Comparison of ENCODE assay signal across 13 cellular contexts in the genomic region with DNA sequence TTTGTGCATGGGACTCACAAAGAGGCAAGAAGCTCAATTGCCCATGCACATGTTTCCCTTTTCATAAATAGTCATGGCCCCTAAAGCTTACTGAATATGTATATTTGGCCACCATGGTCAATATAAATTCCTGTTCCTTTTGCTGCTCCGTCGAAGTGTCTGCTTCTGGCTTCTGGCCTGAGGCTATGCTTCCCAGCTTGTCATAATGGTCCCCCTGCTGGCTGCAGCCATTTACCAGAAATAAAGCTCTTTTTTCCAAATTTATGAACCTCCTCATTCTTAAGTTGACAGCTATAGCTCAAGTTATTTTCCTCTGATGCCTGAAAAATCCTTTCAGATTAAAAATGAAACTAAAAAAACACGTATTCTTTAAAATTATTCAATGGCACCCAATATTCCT.
DNase-seq lines count a peak whose midpoint lies in the region; TF ChIP-seq lines count a peak whose summit lies in the region.
"Had no signal": no experiment of that assay in that cellular context is flagged by ENCODE, and none has a peak within 500 bp of the region (broad histone marks: within the 10 kb centered on the region; RNA-seq: fewer than 3 reads in every experiment).

No MANE protein-coding gene starts in this region.

- POLR2A ChIA-PET in A673 (lab: Charles Lee; ENCODE audit: low non-redundant PET) (no interaction called here), OCI-LY7 (lab: Charles Lee) (no interaction called here)

- DNase-seq in A673 (ENCODE audit: low spot score) (peak; percentile 27), OCI-LY7 (ENCODE audit: low spot score) (no peak), chondrocyte (ENCODE audit: low spot score) (no peak), anterior cingulate cortex (lab: John Stamatoyannopoulos, UW) (no peak), HK-2 (ENCODE audit: unreplicated experiment) (no peak), NOMO-1 treated with DMSO at 0.1 percent for 48 hours (lab: John Stamatoyannopoulos, UW; ENCODE audit: unreplicated experiment) (no peak)
- no peak for DNase-seq in stimulated activated CD4-positive, alpha-beta T cell treated with anti-CD3 and anti-CD28 coated beads, Interleukin-4, amount 100 ng/mL, for 4 hours
- DNase-seq: activated CD8-positive, alpha-beta T cell treated with anti-CD3 and anti-CD28 coated beads, Interleukin-2, amount 10 ng/mL, durations not matched to agents 7 days and 5 days; activated naive CD8-positive, alpha-beta T cell treated with anti-CD3 and anti-CD28 coated beads, Interleukin-2, amount 50 U/mL, for 24 hours; effector CD8-positive, alpha-beta T cell; NCI-H2081 treated with DMSO at 0.1 percent for 48 hours; stimulated activated naive CD4-positive, alpha-beta T cell treated with Interleukin-2 at 50 U/mL for 16 hours had no signal

- H3K9me2 ChIP-seq in OCI-LY7 (ENCODE audit: insufficient read depth, low read length) = no peaks in the 10 kb centered on the region

- H3K9me3 ChIP-seq in A673 (ENCODE audit: low read depth, low read length, poor library complexity, severe bottlenecking) (no peaks in the 10 kb centered on the region), OCI-LY7 (ENCODE audit: low read length) (no peaks in the 10 kb centered on the region)

- CTCF ChIA-PET in A673 (lab: Charles Lee) (no interaction called here), OCI-LY7 (lab: Charles Lee; ENCODE audit: unreplicated experiment) (no interaction called here)

- H3K27ac Mint-ChIP-seq in chondrocyte (ENCODE audit: unreplicated experiment) = no peak overlapping the region
- H3K27ac Mint-ChIP-seq: activated CD8-positive, alpha-beta T cell treated with anti-CD3 and anti-CD28 coated beads, Interleukin-2, amount 10 ng/mL, durations not matched to agents 7 days and 5 days; activated naive CD8-positive, alpha-beta T cell treated with anti-CD3 and anti-CD28 coated beads, Interleukin-2, amount 50 U/mL, for 24 hours had no signal

- H3K27me3 ChIP-seq in A673 (replicated peaks; ENCODE audit: insufficient read depth, low read depth, low read length, poor library complexity) = no peaks in the 10 kb centered on the region

- no peaks in the 10 kb centered on the region for H3K36me3 ChIP-seq in A673 (ENCODE audit: insufficient read depth, low read length, poor library complexity, severe bottlenecking)
- H3K36me3 ChIP-seq in OCI-LY7 (ENCODE audit: insufficient read depth, low read length) = no peaks in the 10 kb centered on the region

- no peaks in the 10 kb centered on the region for H3K79me2 ChIP-seq in OCI-LY7 (ENCODE audit: insufficient read depth, low read depth, low read length)

- BruUV-seq in A673 (replicated peaks; lab: Mats Ljungman, UMichigan) = no TSS peak
- BruUV-seq in OCI-LY7 (replicated peaks; lab: Mats Ljungman, UMichigan) = no TSS peak

- no peak overlapping the region for H2AFZ ChIP-seq in OCI-LY7 (ENCODE audit: low read length)

- no peaks in the 10 kb centered on the region for H3K4me1 Mint-ChIP-seq in chondrocyte (ENCODE audit: low read depth)
- H3K4me1 Mint-ChIP-seq: activated naive CD8-positive, alpha-beta T cell treated with anti-CD3 and anti-CD28 coated beads, Interleukin-2, amount 50 U/mL, for 24 hours had no signal

- H3K4me3 ChIP-seq in A673 (ENCODE audit: low read depth, low read length, poor library complexity, severe bottlenecking) (no peak overlapping the region), OCI-LY7 (ENCODE audit: low read depth, low read length, poor library complexity, severe bottlenecking) (no peak overlapping the region)

- no peaks in the 10 kb centered on the region for H3K4me1 ChIP-seq in A673 (ENCODE audit: insufficient read depth, low read length, poor library complexity, severe bottlenecking)
- no peaks in the 10 kb centered on the region for H3K4me1 ChIP-seq in OCI-LY7 (ENCODE audit: insufficient read depth, low read length, poor library complexity, severe bottlenecking)

- peaks cover 2% of the 10 kb centered on the region for H3K9me3 Mint-ChIP-seq in chondrocyte (ENCODE audit: low read depth)

- no peak overlapping the region for H3K4me3 Mint-ChIP-seq in chondrocyte (ENCODE audit: unreplicated experiment)
- H3K4me3 Mint-ChIP-seq: activated CD8-positive, alpha-beta T cell treated with anti-CD3 and anti-CD28 coated beads, Interleukin-2, amount 10 ng/mL, durations not matched to agents 7 days and 5 days; activated naive CD8-positive, alpha-beta T cell treated with anti-CD3 and anti-CD28 coated beads, Interleukin-2, amount 50 U/mL, for 24 hours had no signal

- H4K20me1 ChIP-seq in OCI-LY7 (ENCODE audit: insufficient read depth, low read length) = no peaks in the 10 kb centered on the region

- H3K36me3 Mint-ChIP-seq in chondrocyte (ENCODE audit: low read depth) = no peaks in the 10 kb centered on the region

- H3K4me2 ChIP-seq in OCI-LY7 (ENCODE audit: low read length) = no peak overlapping the region

- intact Hi-C loops in A673 (cut with micrococcal nuclease; ENCODE audit: unreplicated experiment) = no loop called here
- intact Hi-C loops in OCI-LY7 (cut with micrococcal nuclease; ENCODE audit: unreplicated experiment) = no loop called here

- TF ChIP-seq CTCF in A673 (conservative IDR thresholded peaks at IDR 0.05; ENCODE audit: low read depth, low read length) (0 out of 2 replicates have a peak, but pooled peaks have one; percentile 16), GM12874 (IDR thresholded peaks at IDR 0.05; ENCODE audit: insufficient read depth, low read depth, low read length) (0 out of 2 replicates have a peak, but pooled peaks have one; percentile 7), OCI-LY7 (conservative IDR thresholded peaks at IDR 0.05; ENCODE audit: low read length) (0 out of 2 replicates have a peak, but pooled peaks have one; percentile 17), chondrocyte (IDR thresholded peaks at IDR 0.05) (peak; percentile 28)

- no peak overlapping the region for H3K27ac ChIP-seq in A673 (ENCODE audit: low read depth, low read length, poor library complexity, severe bottlenecking)
- H3K27ac ChIP-seq in OCI-LY7 (ENCODE audit: low read depth, low read length, poor library complexity, severe bottlenecking) = no peak overlapping the region

- H3K27me3 Mint-ChIP-seq in chondrocyte (ENCODE audit: low read depth) = peaks cover 5% of the 10 kb centered on the region
- H3K27me3 Mint-ChIP-seq: activated naive CD8-positive, alpha-beta T cell treated with anti-CD3 and anti-CD28 coated beads, Interleukin-2, amount 50 U/mL, for 24 hours had no signal
